In genomic region chr3:129627350-129628168, GRCh38 we compare ENCODE assay signal across 1 cellular context.
TF ChIP-seq lines count a peak whose summit lies in the region.

No MANE protein-coding gene starts in this region.

TF ChIP-seq in HepG2, 621 proteins besides CTCF, POLR2A, EP300 and RAD21 (continued from another document and continues in another):
- TF ChIP-seq ZNF691 (CRISPR knock-in tag; IDR thresholded peaks at IDR 0.05; ENCODE audit: borderline replicate concordance, low read depth), result no peak; the same call in 1 of the 2 replicates
- TF ChIP-seq ZNF3 (CRISPR knock-in tag; IDR thresholded peaks at IDR 0.05), result no peak
- TF ChIP-seq NCOA5 (CRISPR knock-in tag; IDR thresholded peaks at IDR 0.05), result no peak
- TF ChIP-seq AHDC1 (CRISPR knock-in tag; IDR thresholded peaks at IDR 0.05; ENCODE audit: borderline replicate concordance), result no peak
- TF ChIP-seq PBX3 (CRISPR knock-in tag; IDR thresholded peaks at IDR 0.05; ENCODE audit: borderline replicate concordance), result no peak
- no peak for TF ChIP-seq CBX2 (IDR thresholded peaks at IDR 0.05; ENCODE audit: low read depth, low read length)
- no peak for TF ChIP-seq CBX2 (CRISPR knock-in tag; IDR thresholded peaks at IDR 0.05; ENCODE audit: low read depth)
- no peak for TF ChIP-seq ZNF646 (CRISPR knock-in tag; IDR thresholded peaks at IDR 0.05)
- no peak for TF ChIP-seq ZBTB46 (CRISPR knock-in tag; IDR thresholded peaks at IDR 0.05; ENCODE audit: borderline replicate concordance)
- peak; percentile 57; the same call in 1 of the 2 replicates for TF ChIP-seq ZNF800 (CRISPR knock-in tag; IDR thresholded peaks at IDR 0.05)
- peak; percentile 46; the same call in 1 of the 2 replicates for TF ChIP-seq ZFP90 (CRISPR knock-in tag; IDR thresholded peaks at IDR 0.05; ENCODE audit: borderline replicate concordance)
- TF ChIP-seq ELK4 (CRISPR knock-in tag; IDR thresholded peaks at IDR 0.05; ENCODE audit: borderline replicate concordance), result no peak
- peak; percentile 25 for TF ChIP-seq DMAP1 (CRISPR knock-in tag; IDR thresholded peaks at IDR 0.05)
- no peak for TF ChIP-seq ZNF264 (CRISPR knock-in tag; IDR thresholded peaks at IDR 0.05)
- peak; percentile 64 to 85; a peak in 3 of 4 replicates for TF ChIP-seq HMGXB4 (CRISPR knock-in tag; IDR thresholded peaks at IDR 0.05; ENCODE audit: borderline replicate concordance in 1 of 2, low read depth in 1 of 2)
- TF ChIP-seq SOX6 (IDR thresholded peaks at IDR 0.05), result no peak
- no peak for TF ChIP-seq SOX6 (CRISPR knock-in tag; IDR thresholded peaks at IDR 0.05)
- no peak for TF ChIP-seq RERE (CRISPR knock-in tag; IDR thresholded peaks at IDR 0.05; ENCODE audit: low read depth)
- TF ChIP-seq KDM1A (CRISPR knock-in tag; IDR thresholded peaks at IDR 0.05), result no peak
- no peak for TF ChIP-seq PAF1 (CRISPR knock-in tag; IDR thresholded peaks at IDR 0.05)
- TF ChIP-seq CBFB (CRISPR knock-in tag; IDR thresholded peaks at IDR 0.05), result peak; percentile 15; the same call in 1 of the 2 replicates
- no peak for TF ChIP-seq SCMH1 (CRISPR knock-in tag; IDR thresholded peaks at IDR 0.05; ENCODE audit: borderline replicate concordance)
- no peak for TF ChIP-seq ZNF121 (CRISPR knock-in tag; IDR thresholded peaks at IDR 0.05)
- no peak for TF ChIP-seq ZNF724P (CRISPR knock-in tag; IDR thresholded peaks at IDR 0.05; ENCODE audit: borderline replicate concordance)
